1 cellular context compared by ENCODE assay signal in the genomic region with DNA sequence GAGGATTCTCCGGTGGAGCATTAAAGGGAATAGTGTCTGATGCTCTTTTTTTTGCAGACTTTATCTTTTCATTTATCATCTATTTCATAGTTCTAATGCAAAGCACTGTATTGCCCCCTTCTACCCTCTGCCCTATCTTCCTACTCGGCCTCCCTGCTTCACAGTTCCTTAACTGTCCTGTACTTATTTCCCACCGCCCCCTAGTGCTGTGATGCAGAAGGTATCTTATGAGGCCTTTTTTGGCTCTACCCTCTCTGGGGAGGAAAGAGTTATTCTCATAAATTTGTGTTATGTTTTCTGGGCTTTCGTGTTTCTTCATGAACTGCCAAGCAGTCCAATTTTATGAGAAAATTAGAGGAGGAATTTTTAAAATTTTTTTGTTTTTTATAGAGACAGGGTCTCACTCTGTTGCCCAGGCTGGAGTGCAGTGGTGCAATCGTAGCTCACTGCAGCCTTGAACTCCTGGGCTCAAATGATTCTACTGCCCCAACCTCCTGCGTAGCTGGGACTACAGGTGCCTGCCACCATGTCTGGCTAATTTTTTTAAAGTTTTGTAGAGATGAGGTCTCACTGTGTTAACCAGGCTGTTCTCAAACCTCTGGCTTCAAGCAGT.
A peak's percentile ranks its signal among the peaks of the same experiment; 100 is the strongest.
TF ChIP-seq lines count a peak whose summit lies in the region.

No MANE protein-coding gene starts in this region.

TF ChIP-seq in K562, 482 proteins besides CTCF, POLR2A, EP300 and RAD21:
- no peak for TF ChIP-seq PTTG1 (tag; IDR thresholded peaks at IDR 0.05; ENCODE audit: low read depth)
- TF ChIP-seq, protein P1, sequence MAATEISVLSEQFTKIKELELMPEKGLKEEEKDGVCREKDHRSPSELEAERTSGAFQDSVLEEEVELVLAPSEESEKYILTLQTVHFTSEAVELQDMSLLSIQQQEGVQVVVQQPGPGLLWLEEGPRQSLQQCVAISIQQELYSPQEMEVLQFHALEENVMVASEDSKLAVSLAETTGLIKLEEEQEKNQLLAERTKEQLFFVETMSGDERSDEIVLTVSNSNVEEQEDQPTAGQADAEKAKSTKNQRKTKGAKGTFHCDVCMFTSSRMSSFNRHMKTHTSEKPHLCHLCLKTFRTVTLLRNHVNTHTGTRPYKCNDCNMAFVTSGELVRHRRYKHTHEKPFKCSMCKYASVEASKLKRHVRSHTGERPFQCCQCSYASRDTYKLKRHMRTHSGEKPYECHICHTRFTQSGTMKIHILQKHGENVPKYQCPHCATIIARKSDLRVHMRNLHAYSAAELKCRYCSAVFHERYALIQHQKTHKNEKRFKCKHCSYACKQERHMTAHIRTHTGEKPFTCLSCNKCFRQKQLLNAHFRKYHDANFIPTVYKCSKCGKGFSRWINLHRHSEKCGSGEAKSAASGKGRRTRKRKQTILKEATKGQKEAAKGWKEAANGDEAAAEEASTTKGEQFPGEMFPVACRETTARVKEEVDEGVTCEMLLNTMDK (IDR thresholded peaks at IDR 0.05; ENCODE audit: borderline replicate concordance, insufficient read depth, low read depth, low read length, poor library complexity, severe bottlenecking), result peak; percentile 52
- no peak for TF ChIP-seq MXI1 (IDR thresholded peaks at IDR 0.05; ENCODE audit: low read depth, low read length)
- 0 out of 2 replicates have a peak, but pooled peaks have one; percentile 15 for TF ChIP-seq SMARCA4 (IDR thresholded peaks at IDR 0.05)
- TF ChIP-seq ZNF121 (CRISPR knock-in tag; conservative IDR thresholded peaks at IDR 0.05), result peak; percentile 91
- TF ChIP-seq MAFF (IDR thresholded peaks at IDR 0.05; ENCODE audit: low read length), result no peak
- TF ChIP-seq SRF (CRISPR knock-in tag; IDR thresholded peaks at IDR 0.05), result peak in 1 of 2 experiments; percentile 78; a peak in 2 of 4 replicates
- TF ChIP-seq FOSL1 (tag; conservative IDR thresholded peaks at IDR 0.05), result no peak
- TF ChIP-seq CBX8 (IDR thresholded peaks at IDR 0.05; ENCODE audit: borderline replicate concordance, extremely low read depth, low read depth, low read length, poor library complexity, severe bottlenecking), result no peak
